ENCODE assay signal across 19 cellular contexts in the genomic region with DNA sequence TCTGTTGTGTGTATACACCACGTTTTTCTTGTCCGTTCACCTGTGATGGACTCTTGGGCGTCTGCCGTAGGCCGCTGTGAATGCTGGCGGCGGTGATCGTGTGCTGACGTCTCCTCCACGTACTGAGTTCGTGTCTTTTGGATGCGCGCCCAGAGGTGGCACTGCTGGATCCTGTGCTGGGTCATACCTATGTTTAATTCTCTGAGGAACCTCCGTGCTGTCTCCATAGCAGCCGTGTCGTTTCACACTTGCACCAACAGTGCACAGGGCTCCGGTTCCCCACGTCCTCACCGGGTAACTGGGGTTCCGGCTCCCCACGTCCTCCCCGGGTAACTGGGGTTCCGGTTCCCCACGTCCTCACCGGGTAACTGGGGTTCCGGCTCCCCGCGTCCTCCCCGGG.
"Had no signal": no experiment of that assay in that cellular context is flagged by ENCODE, and none has a peak within 500 bp of the region (broad histone marks: within the 10 kb centered on the region; RNA-seq: fewer than 3 reads in every experiment).

No MANE protein-coding gene starts in this region.

- H3K4me1 ChIP-seq: prostate gland had no signal

- H3K4me3 ChIP-seq: prostate gland, tibial nerve had no signal

- ATAC-seq: activated CD4-positive, alpha-beta T cell treated with anti-CD3 and anti-CD28 coated beads for 36 hours; activated T-cell treated with anti-CD3 and anti-CD28 coated beads, Interleukin-2, amount 50 U/mL, for 72 hours; naive thymus-derived CD4-positive, alpha-beta T cell had no signal

- H3K9me3 ChIP-seq: prostate gland, tibial nerve had no signal

- DNase-seq: activated B cell treated with CpG ODN at 0.5 μM for 24 hours; activated CD4-positive, alpha-beta T cell treated with anti-CD3 and anti-CD28 coated beads for 36 hours; activated CD4-positive, alpha-beta T cell treated with anti-CD3 and anti-CD28 coated beads, Interleukin-2, amount 50 U/mL, for 4 hours; activated gamma-delta T cell treated with Interleukin-2 at 50 U/mL for 16 hours; activated T-cell treated with anti-CD3 and anti-CD28 coated beads, Interleukin-2, amount 50 U/mL, for 72 hours; anterior cingulate cortex; brain microvascular endothelial cell; caudate nucleus; effector CD4-positive, alpha-beta T cell; erythroblast; foreskin fibroblast; kidney; naive thymus-derived CD4-positive, alpha-beta T cell; stimulated activated CD4-positive, alpha-beta T cell treated with anti-CD3 and anti-CD28 coated beads, Interleukin-12 subunit alpha, Interleukin-12 subunit beta, amount 100 ng/mL, for 4 hours; stimulated activated CD4-positive, alpha-beta T cell treated with anti-CD3 and anti-CD28 coated beads, Interleukin-4, amount 100 ng/mL, for 4 hours; T-helper 1 cell; T-helper 9 cell had no signal

- H3K27me3 ChIP-seq: brain microvascular endothelial cell, tibial nerve had no signal

- H3K36me3 ChIP-seq: brain microvascular endothelial cell, prostate gland, tibial nerve had no signal

- FAIRE-seq: kidney had no signal

- H3K27ac ChIP-seq: brain microvascular endothelial cell, prostate gland, tibial nerve had no signal
